ENCODE assay signal across 8 cellular contexts in genomic region chr6:33410711-33411631, GRCh38. TPM values are rescaled to one million over a fixed set of nuclear protein-coding genes. Genes with fewer than 3 reads are reported as not detected.
DNase-seq lines count a peak whose midpoint lies in the region; ATAC-seq and TF ChIP-seq lines count a peak whose summit lies in the region.

TSS of gene PHF1 (plus strand) at chr6:33411014. CDS start at chr6:33412264, 1,250 bp downstream.

- intact Hi-C loops in CD4-positive, alpha-beta memory T cell (cut with micrococcal nuclease), result loop anchor here (1.0 to 10.0 kb wide), 8 partner anchors 7 to 1216 kb away; partner anchors contain the start of genes CUTA, GPSM3, KIFC1 and PBX2
- intact Hi-C loops in OCI-LY7 (cut with micrococcal nuclease; ENCODE audit: unreplicated experiment), result loop anchor here (1.0 to 10.0 kb wide), 3 partner anchors 20 to 206 kb away; partner anchors contain the start of genes HSD17B8, KIFC1, RING1 and RXRB

- no TSS peak for BruUV-seq in OCI-LY7 (replicated peaks; lab: Mats Ljungman, UMichigan)

- peaks cover 32 to 67% (median 48%) of the 10 kb centered on the region in 4 donors for H3K4me1 Mint-ChIP-seq in CD4-positive, alpha-beta memory T cell

- TF ChIP-seq CTCF in OCI-LY7 (conservative IDR thresholded peaks at IDR 0.05; ENCODE audit: low read length), result peak; percentile 46; the same call in 1 of the 2 replicates
- TF ChIP-seq CTCF in right atrium auricular region (IDR thresholded peaks at IDR 0.05), result no peak

- peak within 1 kb of the TSS; percentile 89 to 92 for H3K4me3 ChIP-seq in CD4-positive, alpha-beta memory T cell (ENCODE audit: low read length in 2 of 2)
- H3K4me3 ChIP-seq in OCI-LY7 (ENCODE audit: low read depth, low read length, poor library complexity, severe bottlenecking) (peak within 1 kb of the TSS; percentile 81), right atrium auricular region (peak within 1 kb of the TSS; percentile 91 to 95)

- peak within 1 kb of the TSS; percentile 88 to 96 (median 93) for H3K4me3 Mint-ChIP-seq in CD4-positive, alpha-beta memory T cell

- no peaks in the 10 kb centered on the region for H3K9me2 ChIP-seq in OCI-LY7 (ENCODE audit: insufficient read depth, low read length)

- H3K4me2 ChIP-seq in OCI-LY7 (ENCODE audit: low read length), result peak within 1 kb of the TSS; percentile 97

- CTCF ChIA-PET in CD4-positive, alpha-beta memory T cell (lab: Charles Lee; ENCODE audit: partially characterized antibody), result interaction anchor here (1.2 kb wide), 1 partner anchor 11 kb away, joined by 4 read pairs; no protein-coding TSS in a partner anchor
- CTCF ChIA-PET in OCI-LY7 (lab: Charles Lee; ENCODE audit: unreplicated experiment), result interaction anchor here (0.6 to 0.7 kb wide), 2 partner anchors 20 kb away, joined by 10 to 14 read pairs; no protein-coding TSS in a partner anchor

- peak within 1 kb of the TSS; percentile 94 to 100 (median 99) for H3K27ac Mint-ChIP-seq in CD4-positive, alpha-beta memory T cell

- peaks cover 57% of the 10 kb centered on the region for H3K4me1 ChIP-seq in CD4-positive, alpha-beta memory T cell (ENCODE audit: insufficient read depth, low read length)
- H3K4me1 ChIP-seq in OCI-LY7 (ENCODE audit: insufficient read depth, low read length, poor library complexity, severe bottlenecking) (peaks cover 48% of the 10 kb centered on the region), right atrium auricular region (peaks cover 0 to 30% of the 10 kb centered on the region in 2 donors)

- H3K36me3 ChIP-seq in CD4-positive, alpha-beta memory T cell (ENCODE audit: insufficient read depth, low read length), result peaks cover 36% of the 10 kb centered on the region
- H3K36me3 ChIP-seq in OCI-LY7 (ENCODE audit: insufficient read depth, low read length), result peaks cover 72% of the 10 kb centered on the region
- peaks cover 37% of the 10 kb centered on the region for H3K36me3 ChIP-seq in right atrium auricular region

- peaks cover 25 to 46% of the 10 kb centered on the region in 2 donors for H3K36me3 Mint-ChIP-seq in CD4-positive, alpha-beta memory T cell

- DNase-seq in CD4-positive, alpha-beta memory T cell, result peak in 2 of 5 donors; percentile 92 to 93
- DNase-seq in OCI-LY7 (ENCODE audit: low spot score) (no peak), right atrium auricular region (ENCODE audit: low spot score) (no peak), renal cortical epithelial cell (ENCODE audit: low read depth) (peak; percentile 33), middle frontal gyrus (ENCODE audit: extremely low spot score, low spot score) (no peak)

- no peaks in the 10 kb centered on the region for H4K20me1 ChIP-seq in OCI-LY7 (ENCODE audit: insufficient read depth, low read length)

- no peaks in the 10 kb centered on the region for H3K27me3 Mint-ChIP-seq in CD4-positive, alpha-beta memory T cell

- ATAC-seq in GM18868 (IDR thresholded peaks at IDR 0.05; ENCODE audit: unreplicated experiment), result peak; percentile 3
- ATAC-seq in HG03095 (IDR thresholded peaks at IDR 0.05; ENCODE audit: unreplicated experiment), result peak; percentile 8

- no peaks in the 10 kb centered on the region for H3K9me3 ChIP-seq in CD4-positive, alpha-beta memory T cell (ENCODE audit: control insufficient read depth in 1 of 2, low read length in 2 of 2)
- no peaks in the 10 kb centered on the region for H3K9me3 ChIP-seq in OCI-LY7 (ENCODE audit: low read length)
- no peaks in the 10 kb centered on the region for H3K9me3 ChIP-seq in right atrium auricular region

- H3K27me3 ChIP-seq in CD4-positive, alpha-beta memory T cell (ENCODE audit: insufficient read depth, low read length), result no peaks in the 10 kb centered on the region
- H3K27me3 ChIP-seq in right atrium auricular region, result no peaks in the 10 kb centered on the region

- POLR2A ChIA-PET in CD4-positive, alpha-beta memory T cell (lab: Charles Lee; ENCODE audit: partially characterized antibody), result interaction anchor here (0.7 to 5.7 kb wide), 16 partner anchors 8 to 439 kb away, joined by 3 to 64 read pairs (median 6); partner anchors contain the start of genes B3GALT4, CUTA, PFDN6 and RING1
- POLR2A ChIA-PET in OCI-LY7 (lab: Charles Lee), result no interaction called here

- H3K27ac ChIP-seq in CD4-positive, alpha-beta memory T cell (ENCODE audit: low read depth, low read length), result peak within 1 kb of the TSS; percentile 99
- H3K27ac ChIP-seq in OCI-LY7 (ENCODE audit: low read depth, low read length, poor library complexity, severe bottlenecking), result peak within 1 kb of the TSS; percentile 85
- peak within 1 kb of the TSS; percentile 95 for H3K27ac ChIP-seq in angular gyrus (ENCODE audit: low read depth, low read length)
- H3K27ac ChIP-seq in right atrium auricular region, result peak within 1 kb of the TSS; percentile 98 to 100

- H2AFZ ChIP-seq in OCI-LY7 (ENCODE audit: low read length), result 0 out of 2 replicates have a peak within 1 kb of the TSS, but pooled peaks have one; percentile 20

- H3K79me2 ChIP-seq in OCI-LY7 (ENCODE audit: insufficient read depth, low read depth, low read length), result peaks cover 8% of the 10 kb centered on the region; the same call in 1 of the 2 replicates

- H3K9me3 Mint-ChIP-seq in CD4-positive, alpha-beta memory T cell, result peaks cover 0 to 4% (median 0%) of the 10 kb centered on the region in 8 donors

RNA-seq across cellular contexts. Expression of gene PHF1, which starts in this region (rescaled TPM):
- total RNA-seq in CD4-positive, alpha-beta memory T cell, result 100 to 1,000 TPM; 220 TPM
- polyA plus RNA-seq in CD4-positive, alpha-beta memory T cell, result 10 to 100 TPM; 61.2 to 81.8 TPM
- total RNA-seq in OCI-LY7 (2014; rRNA removed; shearing (Covaris generic)), result 19.9 and 21.4 TPM in 2 replicates
- total RNA-seq in OCI-LY7 (2022) (30.2 and 35.0 TPM in 2 replicates), right atrium auricular region (10 to 100 TPM; 51.8 to 69.8 TPM), renal cortical epithelial cell (11.1 and 16.7 TPM in 2 replicates)
